ENCODE assay signal across 2 cellular contexts in the genomic region with DNA sequence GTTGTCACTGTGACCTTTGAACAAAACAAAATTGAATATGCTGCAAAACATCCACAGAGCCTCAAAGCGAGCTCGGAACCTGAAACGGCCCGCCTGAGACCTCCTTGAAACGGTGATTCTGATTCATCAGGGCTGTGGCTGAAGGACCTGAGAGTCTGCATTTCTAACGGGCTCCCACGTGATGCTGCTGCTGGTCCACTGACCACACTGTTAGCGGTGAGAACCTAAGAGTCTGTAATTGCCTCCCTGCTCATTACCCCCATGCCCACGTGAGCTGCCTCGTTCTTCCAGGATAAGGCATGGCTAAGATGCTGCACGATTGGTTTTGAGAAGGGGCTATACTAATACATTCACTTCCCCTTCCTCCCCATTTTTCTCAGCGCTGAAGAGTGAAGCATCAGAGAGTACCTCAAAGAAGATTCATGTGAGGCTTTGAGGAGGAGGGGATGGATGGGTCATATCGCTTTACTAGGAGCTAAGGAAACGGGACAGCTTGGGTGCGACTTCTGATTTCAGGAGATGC.
TF ChIP-seq lines count a peak whose summit lies in the region.

No MANE protein-coding gene starts in this region.

TF ChIP-seq in HEK293T, 16 proteins besides CTCF, POLR2A, EP300 and RAD21 (continued from another document):
- no peak for TF ChIP-seq ARNT (IDR thresholded peaks at IDR 0.05)

TF ChIP-seq in GM12878, 131 proteins besides CTCF, POLR2A, EP300 and RAD21 (continued from another document):
- TF ChIP-seq BHLHE40 (IDR thresholded peaks at IDR 0.05; ENCODE audit: borderline replicate concordance in 1 of 2, low read depth in 2 of 2, low read length in 1 of 2) (0 out of 4 replicates have a peak, but pooled peaks of 1 of the 2 experiments have one; percentile 3), DPF2 (IDR thresholded peaks at IDR 0.05) (0 out of 2 replicates have a peak, but pooled peaks have one; percentile 31), EZH2 (IDR thresholded peaks at IDR 0.05; ENCODE audit: borderline replicate concordance, control insufficient read depth, low read depth, low read length) (no peak)
- TF ChIP-seq, protein P1, sequence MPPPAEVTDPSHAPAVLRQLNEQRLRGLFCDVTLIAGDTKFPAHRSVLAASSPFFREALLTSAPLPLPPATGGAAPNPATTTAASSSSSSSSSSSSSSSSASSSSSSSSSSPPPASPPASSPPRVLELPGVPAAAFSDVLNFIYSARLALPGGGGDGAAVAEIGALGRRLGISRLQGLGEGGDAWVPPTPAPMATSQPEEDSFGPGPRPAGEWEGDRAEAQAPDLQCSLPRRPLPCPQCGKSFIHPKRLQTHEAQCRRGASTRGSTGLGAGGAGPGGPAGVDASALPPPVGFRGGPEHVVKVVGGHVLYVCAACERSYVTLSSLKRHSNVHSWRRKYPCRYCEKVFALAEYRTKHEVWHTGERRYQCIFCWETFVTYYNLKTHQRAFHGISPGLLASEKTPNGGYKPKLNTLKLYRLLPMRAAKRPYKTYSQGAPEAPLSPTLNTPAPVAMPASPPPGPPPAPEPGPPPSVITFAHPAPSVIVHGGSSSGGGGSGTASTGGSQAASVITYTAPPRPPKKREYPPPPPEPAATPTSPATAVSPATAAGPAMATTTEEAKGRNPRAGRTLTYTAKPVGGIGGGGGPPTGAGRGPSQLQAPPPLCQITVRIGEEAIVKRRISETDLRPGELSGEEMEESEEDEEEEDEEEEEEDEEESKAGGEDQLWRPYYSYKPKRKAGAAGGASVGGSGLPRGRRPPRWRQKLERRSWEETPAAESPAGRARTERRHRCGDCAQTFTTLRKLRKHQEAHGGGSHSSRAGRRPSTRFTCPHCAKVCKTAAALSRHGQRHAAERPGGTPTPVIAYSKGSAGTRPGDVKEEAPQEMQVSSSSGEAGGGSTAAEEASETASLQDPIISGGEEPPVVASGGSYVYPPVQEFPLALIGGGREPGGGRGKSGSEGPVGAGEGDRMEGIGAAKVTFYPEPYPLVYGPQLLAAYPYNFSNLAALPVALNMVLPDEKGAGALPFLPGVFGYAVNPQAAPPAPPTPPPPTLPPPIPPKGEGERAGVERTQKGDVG (CRISPR knock-in tag; IDR thresholded peaks at IDR 0.05), result no peak
